Comparison of ENCODE assay signal across 1 cellular context in the genomic region with DNA sequence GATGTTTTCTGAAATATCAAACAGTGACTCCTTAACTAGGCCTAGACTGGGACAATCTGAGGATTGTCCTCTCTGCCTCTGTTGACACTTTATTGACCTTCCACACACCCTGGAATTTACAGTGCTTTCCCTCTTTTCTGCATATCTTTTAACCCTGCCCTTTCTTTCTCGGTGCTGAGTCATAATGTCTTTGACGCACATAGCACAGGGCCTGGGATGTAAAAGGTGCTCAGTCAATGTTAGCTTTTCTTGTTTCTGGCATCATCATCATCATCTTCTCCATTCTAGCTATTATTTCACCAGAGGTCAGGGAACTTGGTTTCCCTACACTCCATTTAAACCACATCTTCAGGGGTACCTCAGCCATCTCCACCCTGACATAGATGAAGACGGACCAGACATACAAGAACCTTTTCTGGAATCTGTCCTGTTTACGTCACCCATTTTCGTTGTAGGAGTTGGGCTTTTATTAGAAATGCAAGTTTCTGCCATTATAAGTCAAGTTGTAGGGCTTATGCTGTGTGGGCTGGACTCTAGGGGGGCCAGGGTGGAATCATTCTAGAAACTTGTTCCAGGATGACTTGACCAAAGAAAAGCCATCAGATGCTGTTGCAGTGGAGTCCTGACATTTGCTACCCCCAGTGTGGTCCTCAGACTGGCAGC.
TF ChIP-seq lines count a peak whose summit lies in the region.

No MANE protein-coding gene starts in this region.

TF ChIP-seq in H1, 55 proteins besides CTCF, POLR2A, EP300 and RAD21:
- TF ChIP-seq, protein P1, sequence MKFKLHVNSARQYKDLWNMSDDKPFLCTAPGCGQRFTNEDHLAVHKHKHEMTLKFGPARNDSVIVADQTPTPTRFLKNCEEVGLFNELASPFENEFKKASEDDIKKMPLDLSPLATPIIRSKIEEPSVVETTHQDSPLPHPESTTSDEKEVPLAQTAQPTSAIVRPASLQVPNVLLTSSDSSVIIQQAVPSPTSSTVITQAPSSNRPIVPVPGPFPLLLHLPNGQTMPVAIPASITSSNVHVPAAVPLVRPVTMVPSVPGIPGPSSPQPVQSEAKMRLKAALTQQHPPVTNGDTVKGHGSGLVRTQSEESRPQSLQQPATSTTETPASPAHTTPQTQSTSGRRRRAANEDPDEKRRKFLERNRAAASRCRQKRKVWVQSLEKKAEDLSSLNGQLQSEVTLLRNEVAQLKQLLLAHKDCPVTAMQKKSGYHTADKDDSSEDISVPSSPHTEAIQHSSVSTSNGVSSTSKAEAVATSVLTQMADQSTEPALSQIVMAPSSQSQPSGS (IDR thresholded peaks at IDR 0.05; ENCODE audit: low read length), result no peak
- TF ChIP-seq HDAC2 (IDR thresholded peaks at IDR 0.05; ENCODE audit: borderline replicate concordance in 1 of 2, low read depth in 2 of 2, low read length in 2 of 2) (no peak), NRF1 (IDR thresholded peaks at IDR 0.05; ENCODE audit: low read depth, low read length) (no peak), RNF2 (IDR thresholded peaks at IDR 0.05; ENCODE audit: borderline replicate concordance, low read depth, low read length, missing control alignments, poor library complexity, severe bottlenecking) (no peak)
- TF ChIP-seq, protein P2, sequence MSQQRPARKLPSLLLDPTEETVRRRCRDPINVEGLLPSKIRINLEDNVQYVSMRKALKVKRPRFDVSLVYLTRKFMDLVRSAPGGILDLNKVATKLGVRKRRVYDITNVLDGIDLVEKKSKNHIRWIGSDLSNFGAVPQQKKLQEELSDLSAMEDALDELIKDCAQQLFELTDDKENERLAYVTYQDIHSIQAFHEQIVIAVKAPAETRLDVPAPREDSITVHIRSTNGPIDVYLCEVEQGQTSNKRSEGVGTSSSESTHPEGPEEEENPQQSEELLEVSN (IDR thresholded peaks at IDR 0.05), result no peak
